16 cellular contexts compared by ENCODE assay signal in the genomic region with DNA sequence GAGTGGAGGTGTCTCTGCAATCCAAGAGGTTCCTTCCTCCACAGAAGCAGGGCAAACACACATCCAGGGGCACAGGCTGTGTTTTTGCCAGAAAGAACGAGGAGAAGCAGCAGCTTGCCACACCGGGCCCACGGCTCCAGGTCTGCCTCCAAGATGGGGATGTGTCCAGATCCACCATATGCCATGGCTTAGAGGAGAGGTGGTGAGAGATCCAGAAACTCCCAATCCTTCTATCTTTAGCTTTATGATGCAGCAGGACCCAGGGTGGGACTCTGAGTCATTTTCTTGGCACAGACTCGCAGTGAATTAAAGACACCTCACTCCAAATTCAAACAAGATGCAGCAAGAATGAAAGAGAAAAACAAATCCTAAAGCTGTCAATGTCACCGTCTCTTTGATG.
DNase-seq lines count a peak whose midpoint lies in the region; ATAC-seq, FAIRE-seq and TF ChIP-seq lines count a peak whose summit lies in the region.
"Had no signal": no experiment of that assay in that cellular context is flagged by ENCODE, and none has a peak within 500 bp of the region (broad histone marks: within the 10 kb centered on the region; RNA-seq: fewer than 3 reads in every experiment).

No MANE protein-coding gene starts in this region.

- no peak overlapping the region for H2AFZ ChIP-seq in HepG2 (ENCODE audit: low read length)
- H2AFZ ChIP-seq: parathyroid adenoma had no signal

- POLR2A ChIA-PET in HepG2 (lab: Yijun Ruan, JAX), result no interaction called here

- no peaks in the 10 kb centered on the region for H3K36me3 Mint-ChIP-seq in stimulated activated effector memory CD8-positive, alpha-beta T cell treated with anti-CD3 and anti-CD28 coated beads, Interleukin-12 subunit alpha, Interleukin-12 subunit beta, amount 100 ng/mL, for 72 hours
- H3K36me3 Mint-ChIP-seq: memory B cell had no signal

- no peaks in the 10 kb centered on the region; a peak in 1 of 5 replicates for H3K27me3 ChIP-seq in HepG2 (ENCODE audit: control insufficient read depth in 1 of 2, insufficient read depth in 2 of 2, low read length in 2 of 2)
- H3K27me3 ChIP-seq: BLaER1 treated with 17β-estradiol and CSF1 and Interleukin-3, amounts not matched to agents 10 nM and 100 nM had no signal

- no peaks in the 10 kb centered on the region for H3K79me2 ChIP-seq in HepG2 (ENCODE audit: insufficient read depth, low read length)
- H3K79me2 ChIP-seq: parathyroid adenoma had no signal

- intact Hi-C loops in HepG2 (cut with micrococcal nuclease; ENCODE audit: unreplicated experiment), result no loop called here

- H3K4me1 Mint-ChIP-seq in stimulated activated effector memory CD8-positive, alpha-beta T cell treated with anti-CD3 and anti-CD28 coated beads, Interleukin-12 subunit alpha, Interleukin-12 subunit beta, amount 100 ng/mL, for 72 hours, result no peaks in the 10 kb centered on the region
- H3K4me1 Mint-ChIP-seq: activated B cell treated with CpG ODN at 0.5 μM for 24 hours, memory B cell had no signal

- H3K4me3 Mint-ChIP-seq in stimulated activated effector memory CD8-positive, alpha-beta T cell treated with anti-CD3 and anti-CD28 coated beads, Interleukin-12 subunit alpha, Interleukin-12 subunit beta, amount 100 ng/mL, for 72 hours, result no peak overlapping the region
- H3K4me3 Mint-ChIP-seq: activated B cell treated with CpG ODN at 0.5 μM for 24 hours, memory B cell had no signal

- no peaks in the 10 kb centered on the region for H3K9me3 ChIP-seq in HepG2 (ENCODE audit: low read length)
- H3K9me3 ChIP-seq: BLaER1 treated with 17β-estradiol and CSF1 and Interleukin-3, amounts not matched to agents 10 nM and 100 nM had no signal

- TF ChIP-seq RAD21 in HepG2 (CRISPR knock-in tag; IDR thresholded peaks at IDR 0.05), result no peak

- 5% methylated on average over 2 of the region's 5 CpGs for WGBS in HepG2 (ENCODE audit: low lambda C conversion rate)

- no peak overlapping the region for H3K27ac ChIP-seq in HepG2 (ENCODE audit: extremely low read length, insufficient read depth, low read length)
- H3K27ac ChIP-seq: BLaER1 treated with 17β-estradiol and CSF1 and Interleukin-3, amounts not matched to agents 10 nM and 100 nM; KMS-11; parathyroid adenoma had no signal

- CTCF ChIA-PET in HepG2 (lab: Yijun Ruan, JAX; ENCODE audit: low intra/inter-chr PET ratio, low total read pairs), result no interaction called here

- H3K4me3 ChIP-seq in choroid plexus epithelial cell (ENCODE audit: low read depth, low read length), result no peak overlapping the region
- no peak overlapping the region for H3K4me3 ChIP-seq in HepG2 (replicated peaks in 1 of 3; ENCODE audit: insufficient read depth in 1 of 3, low read depth in 2 of 3, low read length in 3 of 3)
- H3K4me3 ChIP-seq: BLaER1 treated with 17β-estradiol and CSF1 and Interleukin-3, amounts not matched to agents 10 nM and 100 nM had no signal

- ATAC-seq in GM21576 (IDR thresholded peaks at IDR 0.05; ENCODE audit: unreplicated experiment) (no peak), HepG2 (no peak)
- no peak for ATAC-seq in stimulated activated effector memory CD8-positive, alpha-beta T cell treated with anti-CD3 and anti-CD28 coated beads, Interleukin-12 subunit alpha, Interleukin-12 subunit beta, amount 100 ng/mL, for 72 hours

- H3K9ac ChIP-seq in HepG2 (ENCODE audit: insufficient read depth, low read depth, low read length), result no peak overlapping the region
- H3K9ac ChIP-seq: BLaER1 treated with 17β-estradiol and CSF1 and Interleukin-3, amounts not matched to agents 10 nM and 100 nM; KMS-11; parathyroid adenoma had no signal

- H3K9me3 Mint-ChIP-seq in stimulated activated effector memory CD8-positive, alpha-beta T cell treated with anti-CD3 and anti-CD28 coated beads, Interleukin-12 subunit alpha, Interleukin-12 subunit beta, amount 100 ng/mL, for 72 hours, result peaks cover 5% of the 10 kb centered on the region

- in situ Hi-C loops in HepG2 (cut with HindIII; ENCODE audit: extremely low pct_ligation_motif_present, low pct_unique_long_range_greater_than_20kb), result no loop called here

- H3K36me3 ChIP-seq in HepG2 (replicated peaks in 1 of 2; ENCODE audit: control insufficient read depth in 1 of 2, insufficient read depth in 2 of 2, low read length in 2 of 2), result no peaks in the 10 kb centered on the region
- H3K36me3 ChIP-seq: BLaER1 treated with 17β-estradiol and CSF1 and Interleukin-3, amounts not matched to agents 10 nM and 100 nM had no signal

- TF ChIP-seq EP300 in HepG2 (IDR thresholded peaks at IDR 0.05; ENCODE audit: low read depth in 2 of 2, low read length in 2 of 2) (no peak), HepG2 (CRISPR knock-in tag; IDR thresholded peaks at IDR 0.05; ENCODE audit: borderline replicate concordance) (no peak)

- H4K20me1 ChIP-seq in HepG2 (ENCODE audit: insufficient read depth, low read length), result no peaks in the 10 kb centered on the region
- H4K20me1 ChIP-seq: BLaER1 treated with 17β-estradiol and CSF1 and Interleukin-3, amounts not matched to agents 10 nM and 100 nM had no signal

- TF ChIP-seq POLR2A in HepG2 (IDR thresholded peaks at IDR 0.05; ENCODE audit: insufficient read depth in 1 of 2, low read depth in 2 of 2, low read length in 2 of 2), result no peak

- H3K4me1 ChIP-seq in HepG2 (ENCODE audit: insufficient read depth, low read length), result no peaks in the 10 kb centered on the region
- H3K4me1 ChIP-seq: BLaER1 treated with 17β-estradiol and CSF1 and Interleukin-3, amounts not matched to agents 10 nM and 100 nM; parathyroid adenoma had no signal

- DNase-seq in Ammon's horn (ENCODE audit: low spot score) (peak; percentile 41), M059J (ENCODE audit: low read depth) (peak; percentile 63), choroid plexus epithelial cell (ENCODE audit: low read depth) (peak; percentile 2), occipital lobe (lab: John Stamatoyannopoulos, UW) (peak; percentile 69), HepG2 (ENCODE audit: low spot score) (no peak)
- DNase-seq in stimulated activated naive CD4-positive, alpha-beta T cell treated with Interleukin-2 at 50 U/mL for 16 hours (lab: John Stamatoyannopoulos, UW), result no peak
- DNase-seq in stimulated activated effector memory CD8-positive, alpha-beta T cell treated with anti-CD3 and anti-CD28 coated beads, Interleukin-12 subunit alpha, Interleukin-12 subunit beta, amount 100 ng/mL, for 72 hours (ENCODE audit: low spot score in 2 of 2), result no peak
- DNase-seq: activated B cell treated with CpG ODN at 0.5 μM for 24 hours; NCI-H1930; stimulated activated CD4-positive, alpha-beta T cell treated with anti-CD3 and anti-CD28 coated beads, Interleukin-2, amount 100 ng/mL, for 24 hours; stimulated activated naive CD4-positive, alpha-beta T cell had no signal

- BruUV-seq in HepG2 (replicated peaks; lab: Mats Ljungman, UMichigan), result no TSS peak

- no peak overlapping the region for H3K27ac Mint-ChIP-seq in stimulated activated effector memory CD8-positive, alpha-beta T cell treated with anti-CD3 and anti-CD28 coated beads, Interleukin-12 subunit alpha, Interleukin-12 subunit beta, amount 100 ng/mL, for 72 hours
- H3K27ac Mint-ChIP-seq: activated B cell treated with CpG ODN at 0.5 μM for 24 hours, memory B cell had no signal

- FAIRE-seq in HepG2 (lab: Jason Lieb, UNC), result no peak

- no peak overlapping the region for H3K4me2 ChIP-seq in HepG2 (ENCODE audit: low read depth, low read length)
- H3K4me2 ChIP-seq: BLaER1 treated with 17β-estradiol and CSF1 and Interleukin-3, amounts not matched to agents 10 nM and 100 nM; KMS-11 had no signal

- TF ChIP-seq CTCF in choroid plexus epithelial cell (conservative IDR thresholded peaks at IDR 0.05; ENCODE audit: low read depth, low read length), result no peak
- no peak for TF ChIP-seq CTCF in HepG2 (CRISPR knock-in tag; IDR thresholded peaks at IDR 0.05)

TF ChIP-seq in HepG2, 621 proteins besides CTCF, POLR2A, EP300 and RAD21 (continues in another document):
- TF ChIP-seq, protein P1, sequence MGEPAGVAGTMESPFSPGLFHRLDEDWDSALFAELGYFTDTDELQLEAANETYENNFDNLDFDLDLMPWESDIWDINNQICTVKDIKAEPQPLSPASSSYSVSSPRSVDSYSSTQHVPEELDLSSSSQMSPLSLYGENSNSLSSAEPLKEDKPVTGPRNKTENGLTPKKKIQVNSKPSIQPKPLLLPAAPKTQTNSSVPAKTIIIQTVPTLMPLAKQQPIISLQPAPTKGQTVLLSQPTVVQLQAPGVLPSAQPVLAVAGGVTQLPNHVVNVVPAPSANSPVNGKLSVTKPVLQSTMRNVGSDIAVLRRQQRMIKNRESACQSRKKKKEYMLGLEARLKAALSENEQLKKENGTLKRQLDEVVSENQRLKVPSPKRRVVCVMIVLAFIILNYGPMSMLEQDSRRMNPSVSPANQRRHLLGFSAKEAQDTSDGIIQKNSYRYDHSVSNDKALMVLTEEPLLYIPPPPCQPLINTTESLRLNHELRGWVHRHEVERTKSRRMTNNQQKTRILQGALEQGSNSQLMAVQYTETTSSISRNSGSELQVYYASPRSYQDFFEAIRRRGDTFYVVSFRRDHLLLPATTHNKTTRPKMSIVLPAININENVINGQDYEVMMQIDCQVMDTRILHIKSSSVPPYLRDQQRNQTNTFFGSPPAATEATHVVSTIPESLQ (CRISPR knock-in tag; conservative IDR thresholded peaks at IDR 0.05), result no peak
- no peak for TF ChIP-seq ZNF101 (CRISPR knock-in tag; IDR thresholded peaks at IDR 0.05; ENCODE audit: borderline replicate concordance, low read depth)
- no peak for TF ChIP-seq NR2F1 (CRISPR knock-in tag; IDR thresholded peaks at IDR 0.05)
- TF ChIP-seq, protein P2, sequence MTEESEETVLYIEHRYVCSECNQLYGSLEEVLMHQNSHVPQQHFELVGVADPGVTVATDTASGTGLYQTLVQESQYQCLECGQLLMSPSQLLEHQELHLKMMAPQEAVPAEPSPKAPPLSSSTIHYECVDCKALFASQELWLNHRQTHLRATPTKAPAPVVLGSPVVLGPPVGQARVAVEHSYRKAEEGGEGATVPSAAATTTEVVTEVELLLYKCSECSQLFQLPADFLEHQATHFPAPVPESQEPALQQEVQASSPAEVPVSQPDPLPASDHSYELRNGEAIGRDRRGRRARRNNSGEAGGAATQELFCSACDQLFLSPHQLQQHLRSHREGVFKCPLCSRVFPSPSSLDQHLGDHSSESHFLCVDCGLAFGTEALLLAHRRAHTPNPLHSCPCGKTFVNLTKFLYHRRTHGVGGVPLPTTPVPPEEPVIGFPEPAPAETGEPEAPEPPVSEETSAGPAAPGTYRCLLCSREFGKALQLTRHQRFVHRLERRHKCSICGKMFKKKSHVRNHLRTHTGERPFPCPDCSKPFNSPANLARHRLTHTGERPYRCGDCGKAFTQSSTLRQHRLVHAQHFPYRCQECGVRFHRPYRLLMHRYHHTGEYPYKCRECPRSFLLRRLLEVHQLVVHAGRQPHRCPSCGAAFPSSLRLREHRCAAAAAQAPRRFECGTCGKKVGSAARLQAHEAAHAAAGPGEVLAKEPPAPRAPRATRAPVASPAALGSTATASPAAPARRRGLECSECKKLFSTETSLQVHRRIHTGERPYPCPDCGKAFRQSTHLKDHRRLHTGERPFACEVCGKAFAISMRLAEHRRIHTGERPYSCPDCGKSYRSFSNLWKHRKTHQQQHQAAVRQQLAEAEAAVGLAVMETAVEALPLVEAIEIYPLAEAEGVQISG (CRISPR knock-in tag; IDR thresholded peaks at IDR 0.05), result no peak
- no peak for TF ChIP-seq POLR2AphosphoS5 (IDR thresholded peaks at IDR 0.05; ENCODE audit: low read depth, low read length)
- TF ChIP-seq SIN3B (IDR thresholded peaks at IDR 0.05; ENCODE audit: low read length), result no peak
- TF ChIP-seq ELF3 (CRISPR knock-in tag; IDR thresholded peaks at IDR 0.05), result no peak

Comparison
In these comparisons a context has a peak if more than half of its experiments do, and no peak if none do; other contexts are left out.
1. DNase-seq: peak in Ammon's horn (single experiment), M059J (single experiment), choroid plexus epithelial cell (single experiment) and occipital lobe (single experiment); none in stimulated activated naive CD4-positive, alpha-beta T cell treated with Interleukin-2 at 50 U/mL for 16 hours (single experiment), stimulated activated effector memory CD8-positive, alpha-beta T cell treated with anti-CD3 and anti-CD28 coated beads, Interleukin-12 subunit alpha, Interleukin-12 subunit beta, amount 100 ng/mL, for 72 hours (0 of 2) and HepG2 (single experiment).